ENCODE assay signal across 8 cellular contexts in the genomic region with DNA sequence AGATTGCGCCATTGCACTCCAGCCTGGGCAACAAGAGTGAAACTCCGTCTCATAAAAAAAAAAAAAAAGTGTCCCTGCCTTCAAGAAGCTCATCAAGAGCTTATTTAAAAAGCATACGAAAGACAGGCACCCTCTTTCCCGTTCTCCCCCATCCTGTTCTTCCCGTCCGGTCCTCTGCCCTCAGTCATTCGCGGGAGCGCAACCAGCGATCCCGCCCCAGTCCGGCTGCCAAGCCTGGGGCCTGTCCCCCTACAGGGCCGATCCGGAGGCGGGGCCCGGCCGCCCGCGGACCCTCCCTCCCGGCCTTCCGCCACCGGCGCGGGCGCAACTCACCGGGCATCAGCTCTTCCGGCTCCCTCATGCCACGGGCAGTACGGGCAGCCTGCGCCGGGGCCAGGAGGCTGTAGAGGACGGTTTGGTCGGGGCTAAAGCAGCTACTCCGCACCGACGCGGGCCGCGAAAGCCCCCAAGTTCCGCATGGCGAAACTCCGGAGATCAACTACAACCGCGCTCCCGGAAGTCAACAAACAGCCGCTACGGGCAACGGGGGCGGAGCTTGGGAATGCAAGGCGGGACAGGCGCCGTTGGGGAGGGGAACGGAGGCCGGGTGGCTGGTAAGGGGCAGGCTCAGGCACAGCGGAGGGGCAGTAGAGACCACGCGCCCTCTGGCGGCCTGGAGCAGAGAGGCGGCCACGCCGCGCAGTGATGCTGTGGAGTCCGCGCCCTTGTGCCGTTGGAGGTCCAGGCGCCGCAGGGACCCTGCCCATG. TPM values are rescaled to one million over a fixed set of nuclear protein-coding genes. Genes with fewer than 3 reads are reported as not detected.
A peak's percentile ranks its signal among the peaks of the same experiment; 100 is the strongest.
DNase-seq lines count a peak whose midpoint lies in the region; ATAC-seq and TF ChIP-seq lines count a peak whose summit lies in the region.

A gene with protein sequence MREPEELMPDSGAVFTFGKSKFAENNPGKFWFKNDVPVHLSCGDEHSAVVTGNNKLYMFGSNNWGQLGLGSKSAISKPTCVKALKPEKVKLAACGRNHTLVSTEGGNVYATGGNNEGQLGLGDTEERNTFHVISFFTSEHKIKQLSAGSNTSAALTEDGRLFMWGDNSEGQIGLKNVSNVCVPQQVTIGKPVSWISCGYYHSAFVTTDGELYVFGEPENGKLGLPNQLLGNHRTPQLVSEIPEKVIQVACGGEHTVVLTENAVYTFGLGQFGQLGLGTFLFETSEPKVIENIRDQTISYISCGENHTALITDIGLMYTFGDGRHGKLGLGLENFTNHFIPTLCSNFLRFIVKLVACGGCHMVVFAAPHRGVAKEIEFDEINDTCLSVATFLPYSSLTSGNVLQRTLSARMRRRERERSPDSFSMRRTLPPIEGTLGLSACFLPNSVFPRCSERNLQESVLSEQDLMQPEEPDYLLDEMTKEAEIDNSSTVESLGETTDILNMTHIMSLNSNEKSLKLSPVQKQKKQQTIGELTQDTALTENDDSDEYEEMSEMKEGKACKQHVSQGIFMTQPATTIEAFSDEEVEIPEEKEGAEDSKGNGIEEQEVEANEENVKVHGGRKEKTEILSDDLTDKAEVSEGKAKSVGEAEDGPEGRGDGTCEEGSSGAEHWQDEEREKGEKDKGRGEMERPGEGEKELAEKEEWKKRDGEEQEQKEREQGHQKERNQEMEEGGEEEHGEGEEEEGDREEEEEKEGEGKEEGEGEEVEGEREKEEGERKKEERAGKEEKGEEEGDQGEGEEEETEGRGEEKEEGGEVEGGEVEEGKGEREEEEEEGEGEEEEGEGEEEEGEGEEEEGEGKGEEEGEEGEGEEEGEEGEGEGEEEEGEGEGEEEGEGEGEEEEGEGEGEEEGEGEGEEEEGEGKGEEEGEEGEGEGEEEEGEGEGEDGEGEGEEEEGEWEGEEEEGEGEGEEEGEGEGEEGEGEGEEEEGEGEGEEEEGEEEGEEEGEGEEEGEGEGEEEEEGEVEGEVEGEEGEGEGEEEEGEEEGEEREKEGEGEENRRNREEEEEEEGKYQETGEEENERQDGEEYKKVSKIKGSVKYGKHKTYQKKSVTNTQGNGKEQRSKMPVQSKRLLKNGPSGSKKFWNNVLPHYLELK (minus strand): TSS at position 503 of the 768 bp plus-strand sequence. CDS start 142 bp downstream, at position 361.

- peak within 1 kb of the TSS; percentile 54 for H3K4me3 ChIP-seq in GM08714 (ENCODE audit: low read length)

- peak within 1 kb of the TSS; percentile 95 for H3K27ac Mint-ChIP-seq in activated naive CD4-positive, alpha-beta T cell treated with anti-CD3 and anti-CD28 coated beads, Interleukin-2, amount 50 U/mL, for 24 hours

- H3K36me3 Mint-ChIP-seq in activated naive CD4-positive, alpha-beta T cell treated with anti-CD3 and anti-CD28 coated beads, Interleukin-2, amount 50 U/mL, for 24 hours: no peaks in the 10 kb centered on the region

- ATAC-seq in HG02571 (IDR thresholded peaks at IDR 0.05; ENCODE audit: unreplicated experiment) (peak; percentile 97), omental fat pad (ENCODE audit: low FRiP score) (peak; percentile 98)

- H3K9me3 Mint-ChIP-seq in activated naive CD4-positive, alpha-beta T cell treated with anti-CD3 and anti-CD28 coated beads, Interleukin-2, amount 50 U/mL, for 24 hours: no peaks in the 10 kb centered on the region

- peak; percentile 92 for DNase-seq in NAMALWA (ENCODE audit: low spot score)
- peak; percentile 91 for DNase-seq in SK-N-DZ (ENCODE audit: low spot score)
- peak; percentile 90 for DNase-seq in glomerular visceral epithelial cell (ENCODE audit: extremely low spot score)
- peak; percentile 77 for DNase-seq in omental fat pad (ENCODE audit: low spot score)

- no peaks in the 10 kb centered on the region for H3K27me3 Mint-ChIP-seq in activated naive CD4-positive, alpha-beta T cell treated with anti-CD3 and anti-CD28 coated beads, Interleukin-2, amount 50 U/mL, for 24 hours

- TF ChIP-seq CTCF in omental fat pad (IDR thresholded peaks at IDR 0.05): peak in 1 of 3 donors; percentile 30

- H3K4me1 Mint-ChIP-seq in activated naive CD4-positive, alpha-beta T cell treated with anti-CD3 and anti-CD28 coated beads, Interleukin-2, amount 50 U/mL, for 24 hours: peaks cover 26% of the 10 kb centered on the region

- peak within 1 kb of the TSS; percentile 96 for H3K4me3 Mint-ChIP-seq in activated naive CD4-positive, alpha-beta T cell treated with anti-CD3 and anti-CD28 coated beads, Interleukin-2, amount 50 U/mL, for 24 hours

- peak within 1 kb of the TSS; percentile 23 for H3K27ac ChIP-seq in temporal lobe (ENCODE audit: low read depth, low read length)

RNA-seq across cellular contexts. Expression of the gene that starts here (rescaled TPM):
- polyA plus RNA-seq in SK-N-DZ (2014; cell fraction: cytosol; rRNA removed): 6.8 and 14.3 TPM in 2 replicates
- 12.9 and 16.3 TPM in 2 replicates for polyA plus RNA-seq in SK-N-DZ (2014; cell fraction: nucleus; rRNA removed)
- total RNA-seq in omental fat pad: 10 to 100 TPM; 19.9 to 67.3 (median 41.3) TPM
- 8.4 TPM for total RNA-seq in temporal lobe

Comparison
In these comparisons a context has a peak if more than half of its experiments do, and no peak if none do; other contexts are left out.
1. Peak in every context shown above with its lines: DNase-seq, ATAC-seq, H3K4me3 ChIP-seq and H3K27ac ChIP-seq.